ENCODE assay signal across 9 cellular contexts in genomic region chr6:35736982-35737412, GRCh38. TPM values are rescaled to one million over a fixed set of nuclear protein-coding genes. Genes with fewer than 3 reads are reported as not detected.
A peak's percentile ranks its signal among the peaks of the same experiment; 100 is the strongest.
DNase-seq lines count a peak whose midpoint lies in the region; ATAC-seq and TF ChIP-seq lines count a peak whose summit lies in the region.
"Had no signal": no experiment of that assay in that cellular context is flagged by ENCODE, and none has a peak within 500 bp of the region (broad histone marks: within the 10 kb centered on the region; RNA-seq: fewer than 3 reads in every experiment).

Gene ARMC12 (plus strand): TSS chr6:35737032. CDS start chr6:35737109, 77 bp downstream.

- H3K9me3 Mint-ChIP-seq in activated T-cell treated with anti-CD3 and anti-CD28 coated beads, Interleukin-2, amount 50 U/mL, for 4 hours = no peaks in the 10 kb centered on the region
- H3K9me3 Mint-ChIP-seq in stimulated activated memory B cell treated with anti-CD40 and anti-IgM and Interleukin-4, amounts not matched to agents 10 μg/mL and 1 μg/mL and 100 μg/mL, for 72 hours = no peaks in the 10 kb centered on the region
- H3K9me3 Mint-ChIP-seq: stimulated activated naive B cell treated with anti-CD40 and anti-IgM and Interleukin-4, amounts not matched to agents 10 μg/mL and 1 μg/mL and 100 μg/mL, for 72 hours had no signal

- POLR2A ChIA-PET in PC-3 (lab: Charles Lee; ENCODE audit: unreplicated experiment) = no interaction called here

- no peaks in the 10 kb centered on the region for H3K27me3 Mint-ChIP-seq in activated T-cell treated with anti-CD3 and anti-CD28 coated beads, Interleukin-2, amount 50 U/mL, for 4 hours (ENCODE audit: low read depth)
- no peaks in the 10 kb centered on the region for H3K27me3 Mint-ChIP-seq in stimulated activated memory B cell treated with anti-CD40 and anti-IgM and Interleukin-4, amounts not matched to agents 10 μg/mL and 1 μg/mL and 100 μg/mL, for 72 hours
- H3K27me3 Mint-ChIP-seq: stimulated activated naive B cell treated with anti-CD40 and anti-IgM and Interleukin-4, amounts not matched to agents 10 μg/mL and 1 μg/mL and 100 μg/mL, for 72 hours had no signal

- peak within 1 kb of the TSS; percentile 51 for H2AFZ ChIP-seq in PC-3 (ENCODE audit: low read length)

- H3K4me3 ChIP-seq in PC-3 (ENCODE audit: low read length) (no peak within 1 kb of the TSS), esophagus squamous epithelium (no peak within 1 kb of the TSS)

- no peak within 1 kb of the TSS for H3K9ac ChIP-seq in PC-3 (ENCODE audit: low read length)

- no TSS peak for BruUV-seq in PC-3 (replicated peaks; lab: Mats Ljungman, UMichigan)

- H3K27me3 ChIP-seq in PC-3 (ENCODE audit: low read length) (no peaks in the 10 kb centered on the region), esophagus squamous epithelium (no peaks in the 10 kb centered on the region)

- H4K20me1 ChIP-seq in PC-3 (ENCODE audit: low read length) = no peaks in the 10 kb centered on the region

- DNase-seq in activated T-cell treated with anti-CD3 and anti-CD28 coated beads, Interleukin-2, amount 50 U/mL, for 4 hours = no peak
- DNase-seq in activated T-cell treated with anti-CD3 and anti-CD28 coated beads, Interleukin-2, amount 50 U/mL, for 1 hour = no peak
- DNase-seq in PC-3 (no peak), esophagus squamous epithelium (lab: John Stamatoyannopoulos, UW) (no peak), NCI-H1417 (lab: John Stamatoyannopoulos, UW) (no peak)
- no peak for DNase-seq in stimulated activated CD4-positive, alpha-beta T cell treated with anti-CD3 and anti-CD28 coated beads, Interleukin-1b, Interleukin-23, amount 100 ng/mL, for 48 hours
- DNase-seq in stimulated activated naive CD4-positive, alpha-beta T cell treated with Interleukin-2 at 50 U/mL for 16 hours (lab: John Stamatoyannopoulos, UW) = no peak

- H3K4me3 Mint-ChIP-seq in activated T-cell treated with anti-CD3 and anti-CD28 coated beads, Interleukin-2, amount 50 U/mL, for 4 hours = peak within 1 kb of the TSS; percentile 44
- no peak within 1 kb of the TSS for H3K4me3 Mint-ChIP-seq in stimulated activated memory B cell treated with anti-CD40 and anti-IgM and Interleukin-4, amounts not matched to agents 10 μg/mL and 1 μg/mL and 100 μg/mL, for 72 hours
- H3K4me3 Mint-ChIP-seq: stimulated activated naive B cell treated with anti-CD40 and anti-IgM and Interleukin-4, amounts not matched to agents 10 μg/mL and 1 μg/mL and 100 μg/mL, for 72 hours had no signal

- WGBS in esophagus squamous epithelium, 2 donors = 88 to 95% methylated on average over 5 to 7 of the region's 10 CpGs

- H3K27ac ChIP-seq in PC-3 (ENCODE audit: low read length) (no peak within 1 kb of the TSS), esophagus squamous epithelium (peak within 1 kb of the TSS in 3 of 4 donors; percentile 13 to 100 (median 100))

- H3K36me3 Mint-ChIP-seq in activated T-cell treated with anti-CD3 and anti-CD28 coated beads, Interleukin-2, amount 50 U/mL, for 4 hours (ENCODE audit: insufficient read depth) = no peaks in the 10 kb centered on the region
- H3K36me3 Mint-ChIP-seq in stimulated activated memory B cell treated with anti-CD40 and anti-IgM and Interleukin-4, amounts not matched to agents 10 μg/mL and 1 μg/mL and 100 μg/mL, for 72 hours = no peaks in the 10 kb centered on the region
- H3K36me3 Mint-ChIP-seq: stimulated activated naive B cell treated with anti-CD40 and anti-IgM and Interleukin-4, amounts not matched to agents 10 μg/mL and 1 μg/mL and 100 μg/mL, for 72 hours had no signal

- no peak within 1 kb of the TSS for H3K4me2 ChIP-seq in PC-3 (ENCODE audit: low read length)

- no peaks in the 10 kb centered on the region for H3K79me2 ChIP-seq in PC-3 (ENCODE audit: low read length)

- H3K27ac Mint-ChIP-seq in stimulated activated memory B cell treated with anti-CD40 and anti-IgM and Interleukin-4, amounts not matched to agents 10 μg/mL and 1 μg/mL and 100 μg/mL, for 72 hours = peak within 1 kb of the TSS; percentile 69
- H3K27ac Mint-ChIP-seq: stimulated activated naive B cell treated with anti-CD40 and anti-IgM and Interleukin-4, amounts not matched to agents 10 μg/mL and 1 μg/mL and 100 μg/mL, for 72 hours had no signal

- H3K36me3 ChIP-seq in PC-3 (ENCODE audit: low read depth, low read length) (no peaks in the 10 kb centered on the region), esophagus squamous epithelium (no peaks in the 10 kb centered on the region)

- peaks cover 7% of the 10 kb centered on the region for H3K4me1 ChIP-seq in PC-3 (ENCODE audit: insufficient read depth, low read length)
- H3K4me1 ChIP-seq in esophagus squamous epithelium = peaks cover 42 to 58% (median 47%) of the 10 kb centered on the region in 3 donors

- TF ChIP-seq CTCF in PC-3 (conservative IDR thresholded peaks at IDR 0.05; ENCODE audit: low read depth, low read length) (no peak), esophagus squamous epithelium (IDR thresholded peaks at IDR 0.05) (no peak)

- CTCF ChIA-PET in PC-3 (lab: Charles Lee) = interaction anchor here (0.8 to 2.5 kb wide), 7 partner anchors 10 to 214 kb away, joined by 4 to 25 read pairs (median 6); no protein-coding TSS in a partner anchor

- H3K9me3 ChIP-seq in PC-3 (ENCODE audit: low read length) = no peaks in the 10 kb centered on the region
- H3K9me3 ChIP-seq in esophagus squamous epithelium = no peaks in the 10 kb centered on the region

- no peaks in the 10 kb centered on the region for H3F3A ChIP-seq in PC-3 (ENCODE audit: low read length, unreplicated experiment)

- peaks cover 45% of the 10 kb centered on the region for H3K4me1 Mint-ChIP-seq in activated T-cell treated with anti-CD3 and anti-CD28 coated beads, Interleukin-2, amount 50 U/mL, for 4 hours (ENCODE audit: low read depth)
- H3K4me1 Mint-ChIP-seq in stimulated activated memory B cell treated with anti-CD40 and anti-IgM and Interleukin-4, amounts not matched to agents 10 μg/mL and 1 μg/mL and 100 μg/mL, for 72 hours = peaks cover 28% of the 10 kb centered on the region

- intact Hi-C loops in PC-3 (cut with micrococcal nuclease) = loop anchor here (1.0 to 2.0 kb wide), 4 partner anchors 48 to 214 kb away; partner anchors contain the start of gene FKBP5
- intact Hi-C loops in esophagus squamous epithelium (cut with DNase I) = loop anchor here (5.0 kb wide), 2 partner anchors 155 to 215 kb away; no protein-coding TSS in a partner anchor

- TF ChIP-seq POLR2A in esophagus squamous epithelium (IDR thresholded peaks at IDR 0.05) = no peak

- no peak for ATAC-seq in activated T-cell treated with anti-CD3 and anti-CD28 coated beads, Interleukin-2, amount 50 U/mL, for 4 hours
- ATAC-seq in PC-3 = no peak
- no peak for ATAC-seq in stimulated activated memory B cell treated with anti-CD40 and anti-IgM and Interleukin-4, amounts not matched to agents 10 μg/mL and 1 μg/mL and 100 μg/mL, for 72 hours

- no peaks in the 10 kb centered on the region for H3K9me2 ChIP-seq in PC-3 (replicated peaks; ENCODE audit: low read length)

RNA-seq across cellular contexts. Expression of gene ARMC12, which starts in this region (rescaled TPM):
- under 1 TPM in 2 of 3 donors, not detected in 1; 0.32 to 0.43 TPM for total RNA-seq in activated T-cell treated with anti-CD3 and anti-CD28 coated beads, Interleukin-2, amount 50 U/mL, for 4 hours
- 0.75 TPM in 1 of 2 replicates, not detected in the other for total RNA-seq in PC-3 (2014; rRNA removed)
- total RNA-seq in esophagus squamous epithelium = 1 to 10 TPM in 1 of 4 donors, under 1 TPM in 1, not detected in 2; 0.26 to 1.5 TPM
